ENCODE assay signal across 1 cellular context in the genomic region with DNA sequence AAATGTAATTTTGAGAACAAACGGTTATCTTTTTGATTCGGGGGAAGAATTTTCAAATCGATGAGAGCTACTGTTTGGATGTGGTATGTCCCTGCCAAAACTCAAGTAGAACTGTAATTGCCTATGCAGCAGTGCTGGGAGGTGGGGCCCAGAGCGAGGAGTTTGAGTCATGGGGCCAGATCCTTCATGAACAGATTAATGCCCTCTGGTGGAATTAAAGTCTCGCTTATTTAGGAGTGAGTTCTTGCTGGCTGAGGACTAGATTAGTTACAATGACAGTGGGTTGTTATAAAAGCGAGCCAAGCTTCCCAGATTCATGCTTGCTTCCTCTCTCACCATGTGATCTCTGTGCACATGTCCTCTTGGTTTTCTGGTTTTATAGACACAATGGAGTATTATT.
TF ChIP-seq lines count a peak whose summit lies in the region.

No MANE protein-coding gene starts in this region.

TF ChIP-seq in HepG2, 621 proteins besides CTCF, POLR2A, EP300 and RAD21:
- TF ChIP-seq SP4 (CRISPR knock-in tag; IDR thresholded peaks at IDR 0.05), result no peak
TF ChIP-seq in HepG2: peak in this region for 0.
